In genomic region chr19:8004001-8004400, GRCh38 we compare ENCODE assay signal across 10 cellular contexts. TPM values are rescaled to one million over a fixed set of nuclear protein-coding genes. Genes with fewer than 3 reads are reported as not detected.
DNase-seq lines count a peak whose midpoint lies in the region; ATAC-seq and TF ChIP-seq lines count a peak whose summit lies in the region.
"Had no signal": no experiment of that assay in that cellular context is flagged by ENCODE, and none has a peak within 500 bp of the region (broad histone marks: within the 10 kb centered on the region; RNA-seq: fewer than 3 reads in every experiment).

No MANE protein-coding gene starts in this region.

- intact Hi-C loops in A673 (cut with micrococcal nuclease; ENCODE audit: unreplicated experiment): loop anchor here (5.0 kb wide), 1 partner anchor 62 kb away; the partner anchor contains the start of gene TIMM44

- no peak overlapping the region for H3K27ac ChIP-seq in A673 (ENCODE audit: low read depth, low read length, poor library complexity, severe bottlenecking)

- H3K9me3 ChIP-seq in A673 (ENCODE audit: low read depth, low read length, poor library complexity, severe bottlenecking) (no peaks in the 10 kb centered on the region), mucosa of stomach (ENCODE audit: control insufficient read depth, low read length) (no peaks in the 10 kb centered on the region)

- H3K36me3 Mint-ChIP-seq in HFFc6 (ENCODE audit: low read depth): peaks cover 9% of the 10 kb centered on the region; the same call in 1 of the 2 replicates
- H3K36me3 Mint-ChIP-seq in brain: peaks cover 18% of the 10 kb centered on the region

- H3K4me1 Mint-ChIP-seq in HFFc6 (ENCODE audit: low read depth) (peaks cover 36% of the 10 kb centered on the region), brain (peaks cover 53% of the 10 kb centered on the region)

- TF ChIP-seq CTCF in A673 (conservative IDR thresholded peaks at IDR 0.05; ENCODE audit: low read depth, low read length): no peak
- no peak for TF ChIP-seq CTCF in HFFc6 (IDR thresholded peaks at IDR 0.05)
- no peak for TF ChIP-seq CTCF in brain (conservative IDR thresholded peaks at IDR 0.05)

- CTCF ChIA-PET in A673 (lab: Charles Lee): no interaction called here

- POLR2A ChIA-PET in A673 (lab: Charles Lee; ENCODE audit: low non-redundant PET): no interaction called here

- TSS peak; percentile 72 for BruUV-seq in A673 (replicated peaks; lab: Mats Ljungman, UMichigan)

- H3K9ac ChIP-seq in mucosa of stomach (ENCODE audit: low read length): peak overlapping the region; percentile 58

- peaks cover 1% of the 10 kb centered on the region; the same call in 1 of the 2 replicates for H3K27me3 Mint-ChIP-seq in HFFc6 (ENCODE audit: insufficient read depth)
- peaks cover 8% of the 10 kb centered on the region for H3K27me3 Mint-ChIP-seq in brain

- peak overlapping the region; percentile 96 for H3K4me3 Mint-ChIP-seq in HFFc6
- peak overlapping the region; percentile 96 to 100 (median 99) for H3K4me3 Mint-ChIP-seq in brain

- no peak for DNase-seq in A673 (ENCODE audit: low spot score)
- DNase-seq in HFFc6: no peak
- no peak for DNase-seq in EL
- DNase-seq in UCSD-AML1 (lab: John Stamatoyannopoulos, UW; ENCODE audit: unreplicated experiment): no peak
- DNase-seq: SW 1271 had no signal

- no peaks in the 10 kb centered on the region for H3K27me3 ChIP-seq in A673 (replicated peaks; ENCODE audit: insufficient read depth, low read depth, low read length, poor library complexity)
- H3K27me3 ChIP-seq in mucosa of stomach (ENCODE audit: control insufficient read depth, insufficient read depth, low read length): no peaks in the 10 kb centered on the region

- H3K4me1 ChIP-seq in A673 (ENCODE audit: insufficient read depth, low read length, poor library complexity, severe bottlenecking) (peaks cover 19% of the 10 kb centered on the region), mucosa of stomach (ENCODE audit: control insufficient read depth, insufficient read depth, low read length) (peaks cover 21% of the 10 kb centered on the region)

- H3K27ac Mint-ChIP-seq in HFFc6 (peak overlapping the region; percentile 79), brain (peak overlapping the region; percentile 40 to 98 (median 97))

- ATAC-seq in GM19351 (IDR thresholded peaks at IDR 0.05; ENCODE audit: unreplicated experiment) (no peak), GM21576 (IDR thresholded peaks at IDR 0.05; ENCODE audit: unreplicated experiment) (no peak)

- no peaks in the 10 kb centered on the region for H3K9me3 Mint-ChIP-seq in HFFc6
- H3K9me3 Mint-ChIP-seq in brain: no peaks in the 10 kb centered on the region

- H3K4me3 ChIP-seq in A673 (ENCODE audit: low read depth, low read length, poor library complexity, severe bottlenecking) (peak overlapping the region; percentile 95), mucosa of stomach (ENCODE audit: low read length) (no peak overlapping the region)

- H3K36me3 ChIP-seq in A673 (ENCODE audit: insufficient read depth, low read length, poor library complexity, severe bottlenecking) (no peaks in the 10 kb centered on the region), mucosa of stomach (ENCODE audit: control insufficient read depth, insufficient read depth, low read length) (no peaks in the 10 kb centered on the region)

RNA-seq across cellular contexts. Expression of gene ELAVL1, which starts 1.4 kb away (rescaled TPM):
- 171 and 181 TPM in 2 replicates for total RNA-seq in A673 (2021)
- total RNA-seq in HFFc6 (2021; fragmentation: NEBNext Ultra II Directional; extraction: Animal tissue kit (Norgen Biotek cat#: 25700)): 100 to 1,000 TPM; 105 to 127 (median 115) TPM
- 116 TPM for polyA plus RNA-seq in brain (ENCODE audit: insufficient read depth, low read depth, low replicate concordance)

RNA-seq across cellular contexts. Expression of gene CCL25, which starts 48.6 kb away (rescaled TPM):
- not detected in 2 replicates for total RNA-seq in A673 (2021)
- total RNA-seq in HFFc6 (2021; fragmentation: NEBNext Ultra II Directional; extraction: Animal tissue kit (Norgen Biotek cat#: 25700)): not detected
- polyA plus RNA-seq in brain (ENCODE audit: insufficient read depth, low read depth, low replicate concordance): not detected
- total RNA-seq: glomerular endothelial cell had no signal
